Comparison of ENCODE assay signal across 15 cellular contexts in the genomic region with DNA sequence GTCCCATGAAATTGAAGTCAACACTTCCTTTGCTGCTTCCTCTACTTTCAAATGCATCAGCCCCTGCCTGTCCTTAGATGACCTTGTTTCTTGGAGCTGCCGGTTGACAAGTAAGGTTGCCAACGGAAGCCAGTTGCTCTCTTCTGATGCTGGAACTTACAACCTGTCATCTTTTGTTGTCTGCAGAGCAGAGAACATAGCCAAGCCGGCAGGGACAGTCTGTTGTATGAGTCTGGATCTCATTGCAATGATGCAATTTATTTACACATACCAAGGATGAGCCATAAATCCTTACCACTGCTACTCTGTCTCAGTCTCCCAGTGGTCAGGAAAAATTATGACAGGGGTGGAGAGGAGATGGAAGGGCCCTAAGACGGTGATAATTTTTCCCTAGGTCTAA.
DNase-seq lines count a peak whose midpoint lies in the region; ATAC-seq, FAIRE-seq and TF ChIP-seq lines count a peak whose summit lies in the region.
"Had no signal": no experiment of that assay in that cellular context is flagged by ENCODE, and none has a peak within 500 bp of the region (broad histone marks: within the 10 kb centered on the region; RNA-seq: fewer than 3 reads in every experiment).

No MANE protein-coding gene starts in this region.

- H2BK120ac ChIP-seq in H1 (replicated peaks; ENCODE audit: low read depth, low read length), result no peak overlapping the region

- H3K23ac ChIP-seq in H1 (ENCODE audit: insufficient read length), result no peak overlapping the region

- TF ChIP-seq POLR2A in H1 (IDR thresholded peaks at IDR 0.05; ENCODE audit: control extremely low read depth in 1 of 2, low read depth in 2 of 2, low read length in 2 of 2) (no peak), gastroesophageal sphincter (IDR thresholded peaks at IDR 0.05) (no peak)

- H3K18ac ChIP-seq in H1 (ENCODE audit: extremely low read depth, low read length), result no peak overlapping the region

- TF ChIP-seq CTCF in H1 (IDR thresholded peaks at IDR 0.05; ENCODE audit: control extremely low read depth in 1 of 3, insufficient read depth in 1 of 3, low read depth in 1 of 3, low read length in 3 of 3) (no peak), neural crest cell (conservative IDR thresholded peaks at IDR 0.05) (no peak), left lung (IDR thresholded peaks at IDR 0.05) (no peak), gastroesophageal sphincter (IDR thresholded peaks at IDR 0.05) (no peak)

- no peak overlapping the region for H3K9ac ChIP-seq in H1 (replicated peaks in 1 of 4; ENCODE audit: extremely low read depth in 1 of 4, low read depth in 3 of 4, low read length in 3 of 4)

- no peak overlapping the region for H3K27ac ChIP-seq in H1 (ENCODE audit: low read depth, low read length)
- H3K27ac ChIP-seq in left lung, result no peak overlapping the region
- H3K27ac ChIP-seq in gastroesophageal sphincter, result no peak overlapping the region
- H3K27ac ChIP-seq: coronary artery, right lobe of liver had no signal

- H3K36me3 Mint-ChIP-seq in neural crest cell (ENCODE audit: low read depth), result no peaks in the 10 kb centered on the region

- no peak overlapping the region for H2BK12ac ChIP-seq in H1 (ENCODE audit: low read depth, low read length)

- no peak for TF ChIP-seq RAD21 in H1 (IDR thresholded peaks at IDR 0.05 in 1 of 2, conservative IDR thresholded peaks at IDR 0.05 in 1 of 2; ENCODE audit: low read depth in 2 of 2, low read length in 2 of 2)

- H3K79me2 ChIP-seq in H1 (ENCODE audit: control insufficient read depth in 1 of 2, insufficient read depth in 2 of 2, low read length in 2 of 2), result no peaks in the 10 kb centered on the region; a peak in 1 of 4 replicates

- H3K4me1 Mint-ChIP-seq in neural crest cell, result peaks cover 37% of the 10 kb centered on the region
- H3K4me1 Mint-ChIP-seq: activated B cell treated with CpG ODN at 0.5 μM for 24 hours; activated T-helper 17 cell treated with anti-CD3 and anti-CD28 coated beads, Interleukin-2, amount 50 U/mL, for 72 hours had no signal

- H3K9me3 ChIP-seq in H1 (ENCODE audit: insufficient read depth in 2 of 2, low read depth in 1 of 2, low read length in 1 of 2) (no peaks in the 10 kb centered on the region), left lung (no peaks in the 10 kb centered on the region), gastroesophageal sphincter (no peaks in the 10 kb centered on the region)
- H3K9me3 ChIP-seq: right lobe of liver had no signal

- POLR2A ChIA-PET in H1 (lab: Charles Lee; ENCODE audit: partially characterized antibody), result no interaction called here

- H3K4ac ChIP-seq in H1 (replicated peaks; ENCODE audit: insufficient read length, low read depth, low read length), result no peak overlapping the region

- CTCF ChIA-PET in H1 (lab: Charles Lee; ENCODE audit: partially characterized antibody), result no interaction called here

- DNase-seq in DMS153 treated with DMSO at 0.1 percent for 48 hours (lab: John Stamatoyannopoulos, UW; ENCODE audit: unreplicated experiment) (peak; percentile 12), NCI-H2227 (lab: John Stamatoyannopoulos, UW; ENCODE audit: unreplicated experiment) (peak; percentile 32), H1 (ENCODE audit: low read depth in 1 of 2, low spot score in 2 of 2) (no peak), neural crest cell (ENCODE audit: low read depth, low spot score) (no peak), left lung (no peak), anterior cingulate cortex (lab: John Stamatoyannopoulos, UW) (no peak)
- DNase-seq: activated B cell treated with CpG ODN at 0.5 μM for 24 hours, NCI-H524 treated with DMSO at 0.1 percent for 48 hours, right lobe of liver, SHP77 had no signal

- H4K8ac ChIP-seq in H1 (ENCODE audit: extremely low read depth, insufficient read depth, low read length), result no peak overlapping the region

- H3K27me3 Mint-ChIP-seq in neural crest cell (ENCODE audit: low read depth), result no peaks in the 10 kb centered on the region

- H3K9me3 Mint-ChIP-seq in neural crest cell, result peaks cover 2% of the 10 kb centered on the region
- H3K9me3 Mint-ChIP-seq: activated B cell treated with CpG ODN at 0.5 μM for 24 hours had no signal

- no peak overlapping the region for H2AFZ ChIP-seq in H1 (ENCODE audit: low read length)

- H4K5ac ChIP-seq in H1 (ENCODE audit: insufficient read length, low read depth, low read length), result no peak overlapping the region

- no peak overlapping the region for H4K91ac ChIP-seq in H1 (replicated peaks; ENCODE audit: insufficient read length, low read length)

- WGBS in H1 (ENCODE audit: extremely low coverage in 1 of 2, insufficient coverage in 1 of 2, insufficient read length in 1 of 2, insufficient replicate concordance in 2 of 2, low coverage in 1 of 2, low lambda C conversion rate in 2 of 2, missing lambda C conversion rate in 1 of 2), 2 experiments, result 80% methylated on average over 4 of the region's 4 CpGs; no CpG with 5 or more reads in 1 of the 2 experiments
- 14 to 49% methylated on average over 2 to 3 of the region's 4 CpGs for WGBS in gastroesophageal sphincter (ENCODE audit: low coverage in 1 of 2), 2 donors

- H3K23me2 ChIP-seq in H1 (ENCODE audit: low read depth, low read length), result no peaks in the 10 kb centered on the region

- no peak overlapping the region for H2BK5ac ChIP-seq in H1 (ENCODE audit: low read depth, low read length)

- H3K4me3 Mint-ChIP-seq in neural crest cell, result no peak overlapping the region
- H3K4me3 Mint-ChIP-seq: activated B cell treated with CpG ODN at 0.5 μM for 24 hours; activated T-helper 17 cell treated with anti-CD3 and anti-CD28 coated beads, Interleukin-2, amount 50 U/mL, for 72 hours had no signal

- no peak overlapping the region for H3K4me2 ChIP-seq in H1 (ENCODE audit: insufficient read depth in 1 of 2, low read depth in 2 of 2, low read length in 2 of 2)

- H3K56ac ChIP-seq in H1 (replicated peaks; ENCODE audit: insufficient read length, low read depth, low read length), result no peak overlapping the region

- no peak for FAIRE-seq in H1 (lab: Jason Lieb, UNC)
- FAIRE-seq: GM18507 had no signal

- no peak overlapping the region for H3K4me3 ChIP-seq in H1 (ENCODE audit: extremely low read depth in 1 of 4, insufficient read depth in 2 of 4, low read depth in 3 of 4, low read length in 4 of 4)
- H3K4me3 ChIP-seq in left lung, result no peak overlapping the region
- no peak overlapping the region for H3K4me3 ChIP-seq in gastroesophageal sphincter
- H3K4me3 ChIP-seq: coronary artery, right lobe of liver had no signal

- H3K36me3 ChIP-seq in H1 (ENCODE audit: control insufficient read depth in 2 of 4, insufficient read depth in 4 of 4, low read length in 3 of 4) (no peaks in the 10 kb centered on the region), left lung (no peaks in the 10 kb centered on the region), gastroesophageal sphincter (no peaks in the 10 kb centered on the region)
- H3K36me3 ChIP-seq: right lobe of liver had no signal

- H3K79me1 ChIP-seq in H1 (ENCODE audit: low read depth, low read length), result no peaks in the 10 kb centered on the region

- TF ChIP-seq EP300 in H1 (IDR thresholded peaks at IDR 0.05; ENCODE audit: borderline replicate concordance in 1 of 2, low read depth in 2 of 2, low read length in 2 of 2), result no peak
- TF ChIP-seq EP300 in gastroesophageal sphincter (IDR thresholded peaks at IDR 0.05), result no peak

- intact Hi-C loops in left lung (cut with DNase I), result no loop called here

- no peak overlapping the region for H2BK15ac ChIP-seq in H1 (ENCODE audit: low read length)

- no peaks in the 10 kb centered on the region for H4K20me1 ChIP-seq in H1 (replicated peaks in 1 of 2; ENCODE audit: control insufficient read depth in 1 of 2, insufficient read depth in 2 of 2, low read length in 2 of 2)

- H3K4me1 ChIP-seq in H1 (replicated peaks in 1 of 4; ENCODE audit: control insufficient read depth in 3 of 4, insufficient read depth in 4 of 4, low read length in 3 of 4), result peaks cover 0 to 3% (median 1%) of the 10 kb centered on the region in 4 experiments; a peak in 2 of 7 replicates
- no peaks in the 10 kb centered on the region for H3K4me1 ChIP-seq in left lung
- H3K4me1 ChIP-seq in gastroesophageal sphincter, result peaks cover 0 to 6% (median 0%) of the 10 kb centered on the region in 3 donors
- H3K4me1 ChIP-seq: right lobe of liver had no signal

- ATAC-seq in left lung, result no peak
- ATAC-seq in gastroesophageal sphincter, result no peak
- no peak for ATAC-seq in HG03565 (IDR thresholded peaks at IDR 0.05; ENCODE audit: unreplicated experiment)
- ATAC-seq: activated T-helper 17 cell treated with anti-CD3 and anti-CD28 coated beads, Interleukin-2, amount 50 U/mL, for 72 hours; right lobe of liver had no signal

- no peaks in the 10 kb centered on the region for H3K27me3 ChIP-seq in H1 (replicated peaks in 1 of 4; ENCODE audit: control insufficient read depth in 3 of 4, extremely low read depth in 1 of 4, insufficient read depth in 3 of 4, low read length in 3 of 4)
- H3K27me3 ChIP-seq in left lung, result no peaks in the 10 kb centered on the region
- H3K27me3 ChIP-seq in gastroesophageal sphincter, result no peaks in the 10 kb centered on the region
- H3K27me3 ChIP-seq: right lobe of liver had no signal

- H3K27ac Mint-ChIP-seq in neural crest cell (ENCODE audit: unreplicated experiment), result peak overlapping the region; percentile 58
- H3K27ac Mint-ChIP-seq: activated B cell treated with CpG ODN at 0.5 μM for 24 hours; activated T-helper 17 cell treated with anti-CD3 and anti-CD28 coated beads, Interleukin-2, amount 50 U/mL, for 72 hours had no signal

- H2AK5ac ChIP-seq in H1 (ENCODE audit: low read depth, low read length), result no peak overlapping the region

- H3K14ac ChIP-seq in H1 (ENCODE audit: insufficient read length), result no peak overlapping the region

- H2BK20ac ChIP-seq in H1 (ENCODE audit: low read length), result 0 out of 2 replicates have a peak overlapping the region, but pooled peaks have one; percentile 1

TF ChIP-seq in H1, 55 proteins besides CTCF, POLR2A, EP300 and RAD21 (continues in another document):
- TF ChIP-seq FOSL1 (IDR thresholded peaks at IDR 0.05; ENCODE audit: insufficient read depth, low read depth, low read length), result no peak
- no peak for TF ChIP-seq JUND (IDR thresholded peaks at IDR 0.05; ENCODE audit: low read length)
- no peak for TF ChIP-seq HDAC2 (IDR thresholded peaks at IDR 0.05; ENCODE audit: borderline replicate concordance in 1 of 2, low read depth in 2 of 2, low read length in 2 of 2)
- no peak for TF ChIP-seq JUN (IDR thresholded peaks at IDR 0.05; ENCODE audit: low read depth, low read length)
- TF ChIP-seq CEBPB (IDR thresholded peaks at IDR 0.05; ENCODE audit: low read depth, low read length), result no peak
- TF ChIP-seq, protein P1, sequence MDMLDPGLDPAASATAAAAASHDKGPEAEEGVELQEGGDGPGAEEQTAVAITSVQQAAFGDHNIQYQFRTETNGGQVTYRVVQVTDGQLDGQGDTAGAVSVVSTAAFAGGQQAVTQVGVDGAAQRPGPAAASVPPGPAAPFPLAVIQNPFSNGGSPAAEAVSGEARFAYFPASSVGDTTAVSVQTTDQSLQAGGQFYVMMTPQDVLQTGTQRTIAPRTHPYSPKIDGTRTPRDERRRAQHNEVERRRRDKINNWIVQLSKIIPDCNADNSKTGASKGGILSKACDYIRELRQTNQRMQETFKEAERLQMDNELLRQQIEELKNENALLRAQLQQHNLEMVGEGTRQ (IDR thresholded peaks at IDR 0.05; ENCODE audit: low read length), result no peak
- no peak for TF ChIP-seq RNF2 (IDR thresholded peaks at IDR 0.05; ENCODE audit: borderline replicate concordance, low read depth, low read length, missing control alignments, poor library complexity, severe bottlenecking)

Comparison
In these comparisons a context has a peak if more than half of its experiments do, and no peak if none do; other contexts are left out.
1. DNase-seq: peak in DMS153 treated with DMSO at 0.1 percent for 48 hours (single experiment) and NCI-H2227 (single experiment); none in H1 (0 of 2), neural crest cell (single experiment), left lung (0 of 2) and anterior cingulate cortex (0 of 58).